In the genomic region with DNA sequence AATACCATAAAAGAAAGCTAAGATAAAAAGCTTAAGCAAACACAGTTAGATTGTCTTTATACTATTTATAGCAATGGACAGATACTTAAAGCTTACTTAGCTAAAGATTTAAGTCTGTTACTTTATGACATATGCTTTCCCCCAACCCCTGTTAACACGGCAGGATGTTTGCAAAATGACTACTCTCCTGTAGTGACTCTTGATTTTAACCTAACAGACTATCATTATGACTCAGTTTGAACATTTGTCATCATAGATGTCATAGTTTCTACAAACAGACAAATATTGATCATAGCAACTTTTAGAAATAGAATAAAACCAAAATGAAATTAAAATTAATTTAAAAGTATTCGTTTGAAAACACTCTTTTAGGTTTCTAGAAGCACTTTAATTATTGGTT, we compare ENCODE assay signal across 9 cellular contexts. TPM values are rescaled to one million over a fixed set of nuclear protein-coding genes. Genes with fewer than 3 reads are reported as not detected.
DNase-seq lines count a peak whose midpoint lies in the region; ATAC-seq and TF ChIP-seq lines count a peak whose summit lies in the region.
"Had no signal": no experiment of that assay in that cellular context is flagged by ENCODE, and none has a peak within 500 bp of the region (broad histone marks: within the 10 kb centered on the region; RNA-seq: fewer than 3 reads in every experiment).

No MANE protein-coding gene starts in this region.

- no peak overlapping the region for H3K27ac ChIP-seq in CD4-positive, CD25-positive, alpha-beta regulatory T cell (ENCODE audit: insufficient read depth, low read length, poor library complexity, severe bottlenecking)
- H3K27ac ChIP-seq in heart right ventricle: no peak overlapping the region
- H3K27ac ChIP-seq: left lung had no signal

- peak; percentile 55 to 58 for ATAC-seq in CD4-positive, CD25-positive, alpha-beta regulatory T cell (ENCODE audit: low read depth in 2 of 2)
- ATAC-seq in GM19025 (IDR thresholded peaks at IDR 0.05; ENCODE audit: low read depth, unreplicated experiment) (peak; percentile 96), HG03039 (IDR thresholded peaks at IDR 0.05; ENCODE audit: unreplicated experiment) (peak; percentile 96), heart right ventricle (no peak), WTC11 (no peak), SK-N-SH treated with all-trans-retinoic acid at 6 μM for 48 hours (no peak)
- ATAC-seq: left lung had no signal

- peaks cover 3% of the 10 kb centered on the region for H3K27me3 ChIP-seq in CD4-positive, CD25-positive, alpha-beta regulatory T cell (ENCODE audit: control insufficient read depth, insufficient read depth, low read length)
- H3K27me3 ChIP-seq in heart right ventricle: no peaks in the 10 kb centered on the region
- H3K27me3 ChIP-seq: left lung had no signal

- H3K36me3 ChIP-seq in CD4-positive, CD25-positive, alpha-beta regulatory T cell (ENCODE audit: control insufficient read depth, insufficient read depth, low read length): no peaks in the 10 kb centered on the region
- H3K36me3 ChIP-seq in heart right ventricle: no peaks in the 10 kb centered on the region
- H3K36me3 ChIP-seq: left lung had no signal

- TF ChIP-seq CTCF in heart right ventricle (IDR thresholded peaks at IDR 0.05): no peak
- TF ChIP-seq CTCF in WTC11 (IDR thresholded peaks at IDR 0.05): no peak

- CTCF ChIA-PET in activated CD4-positive, alpha-beta memory T cell treated with anti-CD3 and anti-CD28 coated beads, Interleukin-2, amount 10 ng/mL, durations not matched to agents 7 days and 5 days (lab: Charles Lee): interaction anchor here (0.7 to 0.9 kb wide), 2 partner anchors 128 to 229 kb away, joined by 3 read pairs; no protein-coding TSS in a partner anchor
- CTCF ChIA-PET in WTC11 (lab: Charles Lee): no interaction called here

- H3K4me3 ChIP-seq in CD4-positive, CD25-positive, alpha-beta regulatory T cell (ENCODE audit: low read depth, low read length): no peak overlapping the region
- no peak overlapping the region for H3K4me3 ChIP-seq in heart right ventricle
- H3K4me3 ChIP-seq: left lung had no signal

- H3K4me1 Mint-ChIP-seq in CD4-positive, CD25-positive, alpha-beta regulatory T cell: no peaks in the 10 kb centered on the region
- H3K4me1 Mint-ChIP-seq in activated CD4-positive, alpha-beta memory T cell treated with anti-CD3 and anti-CD28 coated beads, Interleukin-2, amount 10 ng/mL, durations not matched to agents 7 days and 5 days: peaks cover 11% of the 10 kb centered on the region
- no peaks in the 10 kb centered on the region for H3K4me1 Mint-ChIP-seq in WTC11

- no peak overlapping the region for H3K4me3 Mint-ChIP-seq in CD4-positive, CD25-positive, alpha-beta regulatory T cell
- no peak overlapping the region for H3K4me3 Mint-ChIP-seq in activated CD4-positive, alpha-beta memory T cell treated with anti-CD3 and anti-CD28 coated beads, Interleukin-2, amount 10 ng/mL, durations not matched to agents 7 days and 5 days
- H3K4me3 Mint-ChIP-seq in WTC11: no peak overlapping the region

- H3K27ac Mint-ChIP-seq in CD4-positive, CD25-positive, alpha-beta regulatory T cell: no peak overlapping the region
- H3K27ac Mint-ChIP-seq in activated CD4-positive, alpha-beta memory T cell treated with anti-CD3 and anti-CD28 coated beads, Interleukin-2, amount 10 ng/mL, durations not matched to agents 7 days and 5 days: no peak overlapping the region
- no peak overlapping the region for H3K27ac Mint-ChIP-seq in WTC11

- H3K9me3 Mint-ChIP-seq in CD4-positive, CD25-positive, alpha-beta regulatory T cell: peaks cover 0 to 5% (median 0%) of the 10 kb centered on the region in 7 donors
- peaks cover 2% of the 10 kb centered on the region for H3K9me3 Mint-ChIP-seq in activated CD4-positive, alpha-beta memory T cell treated with anti-CD3 and anti-CD28 coated beads, Interleukin-2, amount 10 ng/mL, durations not matched to agents 7 days and 5 days
- H3K9me3 Mint-ChIP-seq in WTC11: peaks cover 8% of the 10 kb centered on the region

- WGBS in heart right ventricle, 2 donors: 91 to 92% methylated on average over 2 of the region's 2 CpGs

- DNase-seq in CD4-positive, CD25-positive, alpha-beta regulatory T cell: peak; percentile 7 to 82 (median 31)
- DNase-seq in activated CD4-positive, alpha-beta memory T cell treated with anti-CD3 and anti-CD28 coated beads, Interleukin-2, amount 10 ng/mL, durations not matched to agents 7 days and 5 days: peak; percentile 47
- DNase-seq in heart right ventricle (no peak), WTC11 (ENCODE audit: low spot score) (no peak), activated gamma-delta T cell (lab: John Stamatoyannopoulos, UW) (no peak)
- DNase-seq: left lung had no signal

- no peaks in the 10 kb centered on the region for H3K4me1 ChIP-seq in CD4-positive, CD25-positive, alpha-beta regulatory T cell (ENCODE audit: control insufficient read depth, insufficient read depth, low read length, poor library complexity, severe bottlenecking)
- H3K4me1 ChIP-seq in heart right ventricle: no peaks in the 10 kb centered on the region
- H3K4me1 ChIP-seq: left lung had no signal

- no peaks in the 10 kb centered on the region for H3K36me3 Mint-ChIP-seq in CD4-positive, CD25-positive, alpha-beta regulatory T cell
- H3K36me3 Mint-ChIP-seq in activated CD4-positive, alpha-beta memory T cell treated with anti-CD3 and anti-CD28 coated beads, Interleukin-2, amount 10 ng/mL, durations not matched to agents 7 days and 5 days (ENCODE audit: low read depth): no peaks in the 10 kb centered on the region
- no peaks in the 10 kb centered on the region for H3K36me3 Mint-ChIP-seq in WTC11

- H3K9me3 ChIP-seq in CD4-positive, CD25-positive, alpha-beta regulatory T cell (ENCODE audit: control insufficient read depth in 2 of 2, low read length in 2 of 2): no peaks in the 10 kb centered on the region
- H3K9me3 ChIP-seq in heart right ventricle: no peaks in the 10 kb centered on the region
- H3K9me3 ChIP-seq: left lung had no signal

- POLR2A ChIA-PET in activated CD4-positive, alpha-beta memory T cell treated with anti-CD3 and anti-CD28 coated beads, Interleukin-2, amount 10 ng/mL, durations not matched to agents 7 days and 5 days (lab: Charles Lee): interaction anchor here (0.8 to 1.6 kb wide), 8 partner anchors 8 to 305 kb away, joined by 3 to 7 read pairs (median 4); partner anchors contain the start of gene COMMD3
- POLR2A ChIA-PET in WTC11 (lab: Charles Lee): no interaction called here

- peaks cover 7% of the 10 kb centered on the region for H3K27me3 Mint-ChIP-seq in CD4-positive, CD25-positive, alpha-beta regulatory T cell
- no peaks in the 10 kb centered on the region for H3K27me3 Mint-ChIP-seq in activated CD4-positive, alpha-beta memory T cell treated with anti-CD3 and anti-CD28 coated beads, Interleukin-2, amount 10 ng/mL, durations not matched to agents 7 days and 5 days
- peaks cover 24% of the 10 kb centered on the region for H3K27me3 Mint-ChIP-seq in WTC11 (ENCODE audit: low read depth)

- intact Hi-C loops in heart right ventricle (cut with DNase I): loop anchor here in 1 of 10 donors (10.0 kb wide), 1 partner anchor 74 kb away; no protein-coding TSS in a partner anchor

TF ChIP-seq in WTC11, 78 proteins besides CTCF, POLR2A, EP300 and RAD21 (continues in another document):
- TF ChIP-seq ELF4 (CRISPR knock-in tag; IDR thresholded peaks at IDR 0.05; ENCODE audit: low read depth) (no peak), SMAD3 (CRISPR knock-in tag; IDR thresholded peaks at IDR 0.05; ENCODE audit: borderline replicate concordance) (no peak), NR2C2 (CRISPR knock-in tag; IDR thresholded peaks at IDR 0.05) (no peak), ZNF317 (CRISPR knock-in tag; IDR thresholded peaks at IDR 0.05; ENCODE audit: borderline replicate concordance, low read depth) (no peak), GABPB1 (CRISPR knock-in tag; IDR thresholded peaks at IDR 0.05) (no peak), ZNF219 (CRISPR knock-in tag; IDR thresholded peaks at IDR 0.05; ENCODE audit: borderline replicate concordance) (no peak)

TF ChIP-seq in SK-N-SH treated with all-trans-retinoic acid at 6 μM for 48 hours, 23 proteins besides CTCF, POLR2A, EP300 and RAD21 (continues in another document):
- no peak for TF ChIP-seq ZNF565 (CRISPR knock-in tag; conservative IDR thresholded peaks at IDR 0.05; ENCODE audit: low read depth)
- TF ChIP-seq ZNF70 (CRISPR knock-in tag; IDR thresholded peaks at IDR 0.05): no peak
- no peak for TF ChIP-seq ZNF8 (CRISPR knock-in tag; IDR thresholded peaks at IDR 0.05)
- no peak for TF ChIP-seq CSDC2 (CRISPR knock-in tag; IDR thresholded peaks at IDR 0.05)
- TF ChIP-seq TOX (CRISPR knock-in tag; IDR thresholded peaks at IDR 0.05; ENCODE audit: borderline replicate concordance): no peak

RNA-seq across cellular contexts. Expression of gene COMMD3, which starts 7.8 kb away (rescaled TPM):
- 30.6 TPM for total RNA-seq in CD4-positive, CD25-positive, alpha-beta regulatory T cell
- 10 to 100 TPM; 85.3 to 99.8 (median 93.6) TPM for polyA plus RNA-seq in CD4-positive, CD25-positive, alpha-beta regulatory T cell
- total RNA-seq in activated CD4-positive, alpha-beta memory T cell treated with anti-CD3 and anti-CD28 coated beads, Interleukin-2, amount 10 ng/mL, durations not matched to agents 7 days and 5 days: 10 to 100 TPM; 82.6 to 97.0 TPM
- total RNA-seq in heart right ventricle (10 to 100 TPM; 72.7 to 95.0 (median 80.6) TPM), WTC11 (2021) (2.6 to 3.6 TPM (median 3.5 TPM) in 3 replicates)
- polyA plus RNA-seq in heart right ventricle: 10 to 100 TPM; 62.2 to 84.9 TPM

RNA-seq across cellular contexts. Expression of gene BMI1, which starts 12.5 kb away (rescaled TPM):
- total RNA-seq in CD4-positive, CD25-positive, alpha-beta regulatory T cell: 35.3 TPM
- 10 to 100 TPM; 27.0 to 35.3 (median 31.0) TPM for polyA plus RNA-seq in CD4-positive, CD25-positive, alpha-beta regulatory T cell
- 10 to 100 TPM; 64.0 to 66.5 TPM for total RNA-seq in activated CD4-positive, alpha-beta memory T cell treated with anti-CD3 and anti-CD28 coated beads, Interleukin-2, amount 10 ng/mL, durations not matched to agents 7 days and 5 days
- 10 to 100 TPM; 26.1 to 44.1 (median 34.5) TPM for total RNA-seq in heart right ventricle
- 10 to 100 TPM; 15.0 to 19.0 TPM for polyA plus RNA-seq in heart right ventricle
- 3.4 to 4.0 TPM (median 4.0 TPM) in 3 replicates for total RNA-seq in WTC11 (2021)

RNA-seq across cellular contexts. Expression of gene SPAG6, which starts 36.9 kb away (rescaled TPM):
- not detected for total RNA-seq in CD4-positive, CD25-positive, alpha-beta regulatory T cell
- polyA plus RNA-seq in CD4-positive, CD25-positive, alpha-beta regulatory T cell: under 1 TPM in 2 of 4 donors, not detected in 2; 0.15 to 0.18 TPM
- total RNA-seq in activated CD4-positive, alpha-beta memory T cell treated with anti-CD3 and anti-CD28 coated beads, Interleukin-2, amount 10 ng/mL, durations not matched to agents 7 days and 5 days: 1 to 10 TPM; 1.2 to 1.4 TPM
- total RNA-seq in heart right ventricle (not detected), WTC11 (2021) (0.30 to 0.74 TPM in 2 of 3 replicates, not detected in the other)
- polyA plus RNA-seq in heart right ventricle: under 1 TPM in 1 of 2 donors, not detected in 1; 0.01 TPM

Comparison
In these comparisons a context has a peak if more than half of its experiments do, and no peak if none do; other contexts are left out.
1. ATAC-seq: peak in CD4-positive, CD25-positive, alpha-beta regulatory T cell (2 of 2), GM19025 (single experiment) and HG03039 (single experiment); none in heart right ventricle (0 of 8), WTC11 (single experiment) and SK-N-SH treated with all-trans-retinoic acid at 6 μM for 48 hours (single experiment).
2. DNase-seq: peak in CD4-positive, CD25-positive, alpha-beta regulatory T cell (3 of 3) and activated CD4-positive, alpha-beta memory T cell treated with anti-CD3 and anti-CD28 coated beads, Interleukin-2, amount 10 ng/mL, durations not matched to agents 7 days and 5 days (single experiment); none in heart right ventricle (0 of 2), WTC11 (single experiment) and activated gamma-delta T cell (single experiment).